Comparison of ENCODE assay signal across 1 cellular context in the genomic region with DNA sequence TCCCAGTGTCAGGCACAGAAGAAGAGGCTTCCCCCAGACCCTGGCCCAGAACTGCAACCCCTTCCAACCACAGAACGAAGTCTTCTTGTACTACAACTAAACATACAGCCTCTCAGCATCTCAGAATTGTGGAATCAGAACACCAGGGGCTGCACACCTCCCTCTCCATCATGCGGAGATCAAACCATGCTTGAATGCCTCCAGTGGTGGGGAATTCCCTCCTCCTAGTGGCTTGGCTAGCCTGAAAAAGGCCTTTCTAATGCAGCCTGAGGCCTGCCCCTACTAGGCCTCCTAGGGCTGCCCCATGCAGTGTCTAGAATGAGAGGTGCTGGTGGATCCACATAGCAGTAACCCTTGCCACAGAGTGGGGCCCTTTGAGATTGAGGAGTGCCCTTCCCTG.
TF ChIP-seq lines count a peak whose summit lies in the region.

No MANE protein-coding gene starts in this region.

TF ChIP-seq in A549, 52 proteins besides CTCF, POLR2A, EP300 and RAD21 (continued from another document):
- no peak for TF ChIP-seq RNF2 (IDR thresholded peaks at IDR 0.05; ENCODE audit: borderline replicate concordance, low read depth)
- no peak for TF ChIP-seq CBX8 (IDR thresholded peaks at IDR 0.05)
- TF ChIP-seq EHMT2 (IDR thresholded peaks at IDR 0.05; ENCODE audit: low read depth), result no peak
- TF ChIP-seq KDM5A (IDR thresholded peaks at IDR 0.05), result no peak
- TF ChIP-seq SMC3 (IDR thresholded peaks at IDR 0.05), result no peak
- TF ChIP-seq ZFP36 (IDR thresholded peaks at IDR 0.05; ENCODE audit: borderline replicate concordance, partially characterized antibody), result no peak
- TF ChIP-seq, protein P1, sequence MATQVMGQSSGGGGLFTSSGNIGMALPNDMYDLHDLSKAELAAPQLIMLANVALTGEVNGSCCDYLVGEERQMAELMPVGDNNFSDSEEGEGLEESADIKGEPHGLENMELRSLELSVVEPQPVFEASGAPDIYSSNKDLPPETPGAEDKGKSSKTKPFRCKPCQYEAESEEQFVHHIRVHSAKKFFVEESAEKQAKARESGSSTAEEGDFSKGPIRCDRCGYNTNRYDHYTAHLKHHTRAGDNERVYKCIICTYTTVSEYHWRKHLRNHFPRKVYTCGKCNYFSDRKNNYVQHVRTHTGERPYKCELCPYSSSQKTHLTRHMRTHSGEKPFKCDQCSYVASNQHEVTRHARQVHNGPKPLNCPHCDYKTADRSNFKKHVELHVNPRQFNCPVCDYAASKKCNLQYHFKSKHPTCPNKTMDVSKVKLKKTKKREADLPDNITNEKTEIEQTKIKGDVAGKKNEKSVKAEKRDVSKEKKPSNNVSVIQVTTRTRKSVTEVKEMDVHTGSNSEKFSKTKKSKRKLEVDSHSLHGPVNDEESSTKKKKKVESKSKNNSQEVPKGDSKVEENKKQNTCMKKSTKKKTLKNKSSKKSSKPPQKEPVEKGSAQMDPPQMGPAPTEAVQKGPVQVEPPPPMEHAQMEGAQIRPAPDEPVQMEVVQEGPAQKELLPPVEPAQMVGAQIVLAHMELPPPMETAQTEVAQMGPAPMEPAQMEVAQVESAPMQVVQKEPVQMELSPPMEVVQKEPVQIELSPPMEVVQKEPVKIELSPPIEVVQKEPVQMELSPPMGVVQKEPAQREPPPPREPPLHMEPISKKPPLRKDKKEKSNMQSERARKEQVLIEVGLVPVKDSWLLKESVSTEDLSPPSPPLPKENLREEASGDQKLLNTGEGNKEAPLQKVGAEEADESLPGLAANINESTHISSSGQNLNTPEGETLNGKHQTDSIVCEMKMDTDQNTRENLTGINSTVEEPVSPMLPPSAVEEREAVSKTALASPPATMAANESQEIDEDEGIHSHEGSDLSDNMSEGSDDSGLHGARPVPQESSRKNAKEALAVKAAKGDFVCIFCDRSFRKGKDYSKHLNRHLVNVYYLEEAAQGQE (IDR thresholded peaks at IDR 0.05), result no peak
